13 cellular contexts compared by ENCODE assay signal in the genomic region with DNA sequence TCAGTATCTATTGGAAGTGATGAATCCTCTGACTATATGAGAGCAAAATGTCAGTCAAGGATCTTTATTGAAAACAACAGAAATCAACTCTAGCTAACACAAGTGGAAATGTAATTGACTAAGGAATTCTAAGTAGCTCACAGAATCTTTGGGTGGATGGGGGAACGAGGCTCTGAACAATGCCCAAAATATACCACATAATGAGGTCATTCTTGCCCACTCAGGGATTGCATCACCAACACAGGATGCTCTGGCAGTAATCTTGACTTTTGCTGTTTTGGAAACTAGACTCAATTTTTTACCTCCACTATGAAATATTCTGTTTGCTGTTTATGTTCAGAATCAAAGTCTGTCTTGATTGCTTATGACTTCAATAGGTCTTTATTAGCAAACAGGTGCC.
"Had no signal": no experiment of that assay in that cellular context is flagged by ENCODE, and none has a peak within 500 bp of the region (broad histone marks: within the 10 kb centered on the region; RNA-seq: fewer than 3 reads in every experiment).

No MANE protein-coding gene starts in this region.

- ATAC-seq: activated T-helper 17 cell treated with anti-CD3 and anti-CD28 coated beads, Interleukin-2, amount 50 U/mL, for 72 hours; body of pancreas had no signal

- H3K9me3 ChIP-seq: adrenal gland, body of pancreas, stomach, uterus had no signal

- H3K4me1 ChIP-seq: adrenal gland, body of pancreas, left ventricle myocardium inferior, stomach had no signal

- H3K36me3 ChIP-seq: adrenal gland, left ventricle myocardium inferior, stomach, uterus had no signal

- DNase-seq: activated B cell treated with CpG ODN at 0.5 μM for 24 hours; activated CD4-positive, alpha-beta T cell treated with anti-CD3 and anti-CD28 coated beads, Interleukin-2, amount 10 ng/mL, durations not matched to agents 24 days and 14 days; activated naive CD4-positive, alpha-beta T cell treated with anti-CD3 and anti-CD28 coated beads, Interleukin-2, amount 10 ng/mL, durations not matched to agents 7 days and 5 days; activated T-cell treated with anti-CD3 and anti-CD28 coated beads for 4 hours; adrenal gland; body of pancreas; kidney; left ventricle myocardium inferior; mesenchymal stem cell; stomach; uterus had no signal

- H3K27me3 ChIP-seq: adrenal gland, body of pancreas, stomach, uterus had no signal

- H3K4me3 ChIP-seq: adrenal gland, body of pancreas, left ventricle myocardium inferior, skin epidermis, stomach, uterus had no signal

- H3K27ac ChIP-seq: adrenal gland, body of pancreas, left ventricle myocardium inferior, skin epidermis, stomach, uterus had no signal
